In genomic region chr22:36445158-36445668, GRCh38 we compare ENCODE assay signal across 8 cellular contexts. TPM values are rescaled to one million over a fixed set of nuclear protein-coding genes. Genes with fewer than 3 reads are reported as not detected.
DNase-seq lines count a peak whose midpoint lies in the region; ATAC-seq, FAIRE-seq and TF ChIP-seq lines count a peak whose summit lies in the region.
"Had no signal": no experiment of that assay in that cellular context is flagged by ENCODE, and none has a peak within 500 bp of the region (broad histone marks: within the 10 kb centered on the region; RNA-seq: fewer than 3 reads in every experiment).

No MANE protein-coding gene starts in this region.

- H3K27ac ChIP-seq in keratinocyte (ENCODE audit: control insufficient read depth, insufficient read depth, low read length) (no peak overlapping the region), stomach (peak overlapping the region; percentile 5 to 68 (median 47))

- FAIRE-seq in keratinocyte (lab: Jason Lieb, UNC), result no peak

- no peaks in the 10 kb centered on the region for H3F3A ChIP-seq in Loucy (ENCODE audit: low read depth)

- H3K4me2 ChIP-seq in Loucy (ENCODE audit: low read depth, low read length, poor library complexity, severe bottlenecking), result no peak overlapping the region
- H3K4me2 ChIP-seq in keratinocyte (ENCODE audit: control insufficient read depth, extremely low read depth, insufficient read depth, low read depth, low read length), result no peak overlapping the region

- ATAC-seq in GM19397 (IDR thresholded peaks at IDR 0.05; ENCODE audit: unreplicated experiment), result no peak
- ATAC-seq: body of pancreas had no signal

- H3K4me1 ChIP-seq in Loucy (ENCODE audit: insufficient read depth, low read length, poor library complexity, severe bottlenecking), result peaks cover 52% of the 10 kb centered on the region
- H3K4me1 ChIP-seq in keratinocyte (ENCODE audit: control insufficient read depth, extremely low read depth, insufficient read depth, low read length), result peaks cover 15% of the 10 kb centered on the region
- peaks cover 4 to 67% (median 5%) of the 10 kb centered on the region in 4 donors for H3K4me1 ChIP-seq in stomach

- H3K79me2 ChIP-seq in Loucy (ENCODE audit: insufficient read depth, low read length) (no peaks in the 10 kb centered on the region), keratinocyte (ENCODE audit: control insufficient read depth, insufficient read depth, low read length) (no peaks in the 10 kb centered on the region)

- in situ Hi-C loops in astrocyte of the cerebellum (cut with HindIII; ENCODE audit: low sequenced_read_pairs), result no loop called here

- H3K4me3 ChIP-seq in Loucy (ENCODE audit: low read length, poor library complexity, severe bottlenecking) (no peak overlapping the region), astrocyte of the cerebellum (ENCODE audit: low read depth, low read length) (no peak overlapping the region), keratinocyte (ENCODE audit: control insufficient read depth in 2 of 3, extremely low read depth in 1 of 3, insufficient read depth in 2 of 3, low read depth in 1 of 3, low read length in 3 of 3) (no peak overlapping the region), stomach (no peak overlapping the region)
- H3K4me3 ChIP-seq: body of pancreas had no signal

- no peaks in the 10 kb centered on the region for H3K9me2 ChIP-seq in Loucy (replicated peaks; ENCODE audit: low read depth, low read length)

- TF ChIP-seq POLR2A in stomach (IDR thresholded peaks at IDR 0.05), result no peak

- H3K27me3 ChIP-seq in Loucy (ENCODE audit: insufficient read depth, low read length, poor library complexity, severe bottlenecking), result no peaks in the 10 kb centered on the region
- H3K27me3 ChIP-seq in keratinocyte (ENCODE audit: control insufficient read depth, extremely low read depth, insufficient read depth, low read length), result no peaks in the 10 kb centered on the region
- no peaks in the 10 kb centered on the region for H3K27me3 ChIP-seq in stomach
- H3K27me3 ChIP-seq: body of pancreas had no signal

- TF ChIP-seq EP300 in stomach (IDR thresholded peaks at IDR 0.05), result no peak

- WGBS in stomach, 5 donors, result 51 to 74% (median 71%) methylated on average over 8 of the region's 8 CpGs

- no peak overlapping the region for H3K9ac ChIP-seq in Loucy (ENCODE audit: low read depth, low read length, poor library complexity, severe bottlenecking)
- H3K9ac ChIP-seq in keratinocyte (ENCODE audit: control insufficient read depth, extremely low read depth, insufficient read depth, low read length), result no peak overlapping the region

- H4K20me1 ChIP-seq in Loucy (ENCODE audit: insufficient read depth, low read length, poor library complexity, severe bottlenecking) (no peaks in the 10 kb centered on the region), keratinocyte (ENCODE audit: control insufficient read depth, extremely low read depth, insufficient read depth, low read length) (no peaks in the 10 kb centered on the region)

- DNase-seq in astrocyte of the cerebellum (ENCODE audit: low read depth) (peak; percentile 87), keratinocyte (ENCODE audit: low read depth, low spot score) (no peak), stomach (no peak), NK-92 (lab: John Stamatoyannopoulos, UW; ENCODE audit: unreplicated experiment) (no peak), iPS-NIHi7 (ENCODE audit: extremely low spot score) (no peak)

- H3K9me1 ChIP-seq in keratinocyte (ENCODE audit: control insufficient read depth, extremely low read depth, insufficient read depth, low read length), result no peaks in the 10 kb centered on the region

- H2AFZ ChIP-seq in Loucy (ENCODE audit: low read length) (0 out of 2 replicates have a peak overlapping the region, but pooled peaks have one; percentile 27), keratinocyte (ENCODE audit: control insufficient read depth, low read length) (peak overlapping the region; percentile 22)

- TF ChIP-seq CTCF in Loucy (conservative IDR thresholded peaks at IDR 0.05; ENCODE audit: low read length) (no peak), astrocyte of the cerebellum (IDR thresholded peaks at IDR 0.05; ENCODE audit: low read depth, low read length, missing control alignments) (no peak), keratinocyte (optimal IDR thresholded peaks at IDR 0.05 in 1 of 3, IDR thresholded peaks at IDR 0.05 in 1 of 3, conservative IDR thresholded peaks at IDR 0.05 in 1 of 3; ENCODE audit: extremely low read depth in 1 of 3, insufficient read depth in 2 of 3, low read length in 3 of 3) (no peak), stomach (IDR thresholded peaks at IDR 0.05) (no peak)

- intact Hi-C loops in stomach (cut with DNase I; ENCODE audit: low total_unique reads), result no loop called here

- H3K36me3 ChIP-seq in Loucy (ENCODE audit: insufficient read depth, low read length), result no peaks in the 10 kb centered on the region
- no peaks in the 10 kb centered on the region for H3K36me3 ChIP-seq in keratinocyte (ENCODE audit: control insufficient read depth in 2 of 2, extremely low read depth in 1 of 2, insufficient read depth in 2 of 2, low read length in 2 of 2)
- no peaks in the 10 kb centered on the region for H3K36me3 ChIP-seq in stomach

- dilution Hi-C loops in keratinocyte (cut with MboI; ENCODE audit: extremely low pct_ligation_motif_present, low sequenced_read_pairs), result no loop called here

- H3K9me3 ChIP-seq in Loucy (ENCODE audit: insufficient read depth, low read depth, low read length), result no peaks in the 10 kb centered on the region
- H3K9me3 ChIP-seq in keratinocyte (ENCODE audit: control insufficient read depth, low read depth, low read length), result no peaks in the 10 kb centered on the region
- H3K9me3 ChIP-seq in stomach, result no peaks in the 10 kb centered on the region
- H3K9me3 ChIP-seq: body of pancreas had no signal

RNA-seq across cellular contexts. Expression of gene TXN2, which starts 36.2 kb away (rescaled TPM):
- polyA plus RNA-seq in keratinocyte (92.5 to 99.2 TPM (median 95.9 TPM) in 3 replicates), stomach (100 to 1,000 TPM in 2 of 3 donors, 10 to 100 TPM in 1; 86.8 to 144 (median 124) TPM)
- polyA plus RNA-seq in keratinocyte (2011; ENCODE audit: low read depth), result 28.6 TPM
- polyA plus RNA-seq in keratinocyte (2011; cell fraction: cytosol; rRNA removed), result 93.8 and 123 TPM in 2 replicates
- polyA plus RNA-seq in keratinocyte (2011; cell fraction: nucleus; rRNA removed), result 58.4 and 68.3 TPM in 2 replicates
- polyA plus RNA-seq in keratinocyte (2012; ENCODE audit: low replicate concordance), result 40.9 and 62.6 TPM in 2 replicates
- 62.9 to 78.3 TPM (median 72.1 TPM) in 3 replicates for polyA minus RNA-seq in keratinocyte
- 57.2 TPM for polyA minus RNA-seq in keratinocyte (2011; cell fraction: cytosol; rRNA and poly(A)+ RNA removed)
- 16.5 and 17.5 TPM in 2 replicates for polyA minus RNA-seq in keratinocyte (2011; cell fraction: nucleus; rRNA and poly(A)+ RNA removed)
- 100 to 1,000 TPM in 1 of 5 donors, 10 to 100 TPM in 3, 1 to 10 TPM in 1; 7.0 to 279 (median 43.7) TPM for total RNA-seq in stomach

RNA-seq across cellular contexts. Expression of gene MYH9, which starts 57.4 kb away (rescaled TPM):
- polyA plus RNA-seq in keratinocyte (277 to 489 TPM (median 351 TPM) in 3 replicates), stomach (10 to 100 TPM; 46.7 to 79.3 (median 54.3) TPM)
- polyA plus RNA-seq in keratinocyte (2011; ENCODE audit: low read depth), result 526 TPM
- 357 and 388 TPM in 2 replicates for polyA plus RNA-seq in keratinocyte (2011; cell fraction: cytosol; rRNA removed)
- polyA plus RNA-seq in keratinocyte (2011; cell fraction: nucleus; rRNA removed), result 864 and 995 TPM in 2 replicates
- polyA plus RNA-seq in keratinocyte (2012; ENCODE audit: low replicate concordance), result 168 and 903 TPM in 2 replicates
- 752 to 1,882 TPM (median 1,066 TPM) in 3 replicates for polyA minus RNA-seq in keratinocyte
- 461 TPM for polyA minus RNA-seq in keratinocyte (2011; cell fraction: cytosol; rRNA and poly(A)+ RNA removed)
- 623 and 1,627 TPM in 2 replicates for polyA minus RNA-seq in keratinocyte (2011; cell fraction: nucleus; rRNA and poly(A)+ RNA removed)
- total RNA-seq in stomach, result 100 to 1,000 TPM; 155 to 620 (median 272) TPM
